Comparison of ENCODE assay signal across 30 cellular contexts in the genomic region with DNA sequence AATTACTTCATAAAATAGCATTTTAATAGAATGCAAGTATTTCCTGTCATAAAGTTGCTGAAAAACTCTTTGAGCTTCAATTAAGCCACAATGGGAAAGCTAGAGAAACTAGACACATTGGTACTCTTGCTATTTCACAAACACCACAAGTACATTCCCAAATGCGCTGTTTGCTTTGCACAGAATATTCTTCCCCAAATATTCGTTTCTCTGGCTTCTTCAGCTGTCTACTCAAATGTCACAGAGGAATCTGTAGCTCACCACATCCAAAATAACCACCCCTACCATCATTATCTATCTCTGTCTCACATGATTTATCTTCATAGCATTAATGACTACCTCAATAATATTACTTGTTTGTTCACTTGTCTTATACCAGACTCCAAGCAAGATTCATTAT.
"Had no signal": no experiment of that assay in that cellular context is flagged by ENCODE, and none has a peak within 500 bp of the region (broad histone marks: within the 10 kb centered on the region; RNA-seq: fewer than 3 reads in every experiment).

No MANE protein-coding gene starts in this region.

- H3K27ac ChIP-seq: adrenal gland, breast epithelium, cardiac muscle cell, coronary artery, dorsolateral prefrontal cortex, WERI-Rb-1 had no signal

- DNase-seq: activated B cell treated with CpG ODN at 0.5 μM for 24 hours; activated CD4-positive, alpha-beta T cell treated with anti-CD3 and anti-CD28 coated beads for 48 hours; activated CD4-positive, alpha-beta T cell treated with anti-CD3 and anti-CD28 coated beads, Interleukin-2, amount 50 U/mL, for 1 hour; activated CD4-positive, alpha-beta T cell treated with anti-CD3 and anti-CD28 coated beads, Interleukin-2, amount 50 U/mL, for 48 hours; activated CD8-positive, alpha-beta memory T cell treated with anti-CD3 and anti-CD28 coated beads for 24 hours; activated CD8-positive, alpha-beta T cell treated with anti-CD3 and anti-CD28 coated beads for 36 hours; activated effector memory CD4-positive, alpha-beta T cell treated with anti-CD3 and anti-CD28 coated beads, Interleukin-2, amount 50 U/mL, for 16 hours; activated naive CD4-positive, alpha-beta T cell treated with anti-CD3 and anti-CD28 coated beads for 36 hours; activated naive CD8-positive, alpha-beta T cell treated with anti-CD3 and anti-CD28 coated beads for 36 hours; activated naive CD8-positive, alpha-beta T cell treated with anti-CD3 and anti-CD28 coated beads, Interleukin-2, amount 50 U/mL, for 24 hours; activated T-cell treated with anti-CD3 and anti-CD28 coated beads, Interleukin-2, amount 50 U/mL, for 4 hours; adrenal gland; amygdala; aorta; central memory CD4-positive, alpha-beta T cell; cerebellar nuclear complex; dorsolateral prefrontal cortex; effector memory CD4-positive, alpha-beta T cell; endodermal cell; foreskin fibroblast; head of caudate nucleus; T-helper 1 cell; T-helper 17 cell; T1000; WERI-Rb-1 had no signal

- H3K9me3 ChIP-seq: adrenal gland, breast epithelium had no signal

- H3K4me3 ChIP-seq: adrenal gland, breast epithelium, cardiac muscle cell, coronary artery, dorsolateral prefrontal cortex had no signal

- H3K27me3 ChIP-seq: adrenal gland, breast epithelium, cardiac muscle cell, dorsolateral prefrontal cortex had no signal

- H3K36me3 ChIP-seq: breast epithelium, cardiac muscle cell, WERI-Rb-1 had no signal

- ATAC-seq: activated CD4-positive, CD25-positive, alpha-beta regulatory T cell treated with anti-CD3 and anti-CD28 coated beads, Interleukin-2, amount 50 U/mL, for 24 hours; activated CD8-positive, alpha-beta T cell treated with anti-CD3 and anti-CD28 coated beads for 36 hours; activated naive CD8-positive, alpha-beta T cell treated with anti-CD3 and anti-CD28 coated beads, Interleukin-2, amount 50 U/mL, for 24 hours; activated T-cell treated with anti-CD3 and anti-CD28 coated beads, Interleukin-2, amount 50 U/mL, for 4 hours; esophagus mucosa; T-helper 17 cell had no signal

- H3K4me1 ChIP-seq: adrenal gland, breast epithelium had no signal
